Comparison of ENCODE assay signal across 9 cellular contexts in the genomic region with DNA sequence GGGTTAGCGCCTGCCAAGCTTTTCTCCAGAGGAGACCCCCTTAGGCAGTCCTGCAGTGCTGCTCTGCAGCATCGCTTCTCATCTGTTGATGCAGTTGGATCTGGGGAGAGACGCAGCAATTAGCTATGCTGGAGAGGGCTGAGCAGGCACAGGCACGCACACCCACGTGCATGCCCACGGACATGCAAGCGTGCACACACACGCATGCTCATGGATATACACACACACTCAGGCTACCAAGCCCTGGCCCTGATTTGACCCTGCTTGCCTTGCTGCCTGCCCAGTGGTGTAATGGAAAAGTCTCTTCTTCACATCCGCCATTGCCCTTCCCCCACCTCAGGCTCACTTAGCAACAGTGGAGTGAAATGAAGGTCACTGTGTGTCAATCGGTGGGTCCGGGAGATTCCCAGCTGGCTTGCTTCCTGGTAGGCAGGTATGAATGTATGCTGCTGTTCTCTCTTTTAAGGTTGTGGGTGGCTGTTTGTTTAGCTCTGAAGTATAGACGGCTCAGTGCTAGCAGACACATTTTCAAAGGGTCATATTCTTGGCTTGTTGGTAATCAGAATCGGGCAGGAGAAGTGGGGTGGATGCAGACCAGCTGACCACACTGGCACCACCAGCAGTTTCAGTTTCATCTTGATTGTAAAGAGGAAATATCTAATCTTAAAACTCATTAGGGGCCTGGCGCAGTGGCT. TPM values are rescaled to one million over a fixed set of nuclear protein-coding genes. Genes with fewer than 3 reads are reported as not detected.
DNase-seq lines count a peak whose midpoint lies in the region; ATAC-seq and TF ChIP-seq lines count a peak whose summit lies in the region.
"Had no signal": no experiment of that assay in that cellular context is flagged by ENCODE, and none has a peak within 500 bp of the region (broad histone marks: within the 10 kb centered on the region; RNA-seq: fewer than 3 reads in every experiment).

No MANE protein-coding gene starts in this region.

- H3K36me3 ChIP-seq in stomach, result peaks cover 36 to 75% (median 51%) of the 10 kb centered on the region in 4 donors
- H3K36me3 ChIP-seq: tibial nerve had no signal

- intact Hi-C loops in activated CD4-positive, alpha-beta memory T cell treated with anti-CD3 and anti-CD28 coated beads for 36 hours (cut with micrococcal nuclease), result no loop called here
- intact Hi-C loops in stomach (cut with DNase I; ENCODE audit: low total_unique reads), result no loop called here

- peaks cover 16% of the 10 kb centered on the region for H3K4me1 Mint-ChIP-seq in activated CD4-positive, alpha-beta memory T cell treated with anti-CD3 and anti-CD28 coated beads for 36 hours (ENCODE audit: low read depth)

- peak; percentile 71 for DNase-seq in activated CD4-positive, alpha-beta memory T cell treated with anti-CD3 and anti-CD28 coated beads for 36 hours
- DNase-seq in iris pigment epithelial cell (ENCODE audit: low read depth) (peak; percentile 88), stomach (peak; percentile 86), amniotic stem cell (lab: John Stamatoyannopoulos, UW) (no peak), globus pallidus (ENCODE audit: low spot score) (no peak), NCI-H748 (lab: John Stamatoyannopoulos, UW; ENCODE audit: unreplicated experiment) (no peak)

- no peak for TF ChIP-seq POLR2A in stomach (IDR thresholded peaks at IDR 0.05)

- no peak overlapping the region for H3K4me3 Mint-ChIP-seq in activated CD4-positive, alpha-beta memory T cell treated with anti-CD3 and anti-CD28 coated beads for 36 hours

- peaks cover 6% of the 10 kb centered on the region for H3K36me3 Mint-ChIP-seq in activated CD4-positive, alpha-beta memory T cell treated with anti-CD3 and anti-CD28 coated beads for 36 hours

- H3K9me3 ChIP-seq in stomach, result no peaks in the 10 kb centered on the region
- H3K9me3 ChIP-seq: tibial nerve had no signal

- peak overlapping the region; percentile 68 to 98 (median 94) for H3K27ac ChIP-seq in stomach

- CTCF ChIA-PET in activated CD4-positive, alpha-beta memory T cell treated with anti-CD3 and anti-CD28 coated beads for 36 hours (lab: Charles Lee), result interaction anchor here (0.9 to 1.4 kb wide), 2 partner anchors 8 to 513 kb away, joined by 3 to 4 read pairs; no protein-coding TSS in a partner anchor

- POLR2A ChIA-PET in activated CD4-positive, alpha-beta memory T cell treated with anti-CD3 and anti-CD28 coated beads for 36 hours (lab: Charles Lee), result interaction anchor here (0.5 to 1.2 kb wide), 3 partner anchors 13 to 234 kb away, joined by 3 to 4 read pairs (median 3); no protein-coding TSS in a partner anchor

- H3K27me3 Mint-ChIP-seq in activated CD4-positive, alpha-beta memory T cell treated with anti-CD3 and anti-CD28 coated beads for 36 hours, result peaks cover 6% of the 10 kb centered on the region

- H3K4me1 ChIP-seq in stomach, result peaks cover 69 to 100% (median 90%) of the 10 kb centered on the region in 4 donors

- TF ChIP-seq CTCF in stomach (IDR thresholded peaks at IDR 0.05), result no peak

- peak overlapping the region in 3 of 4 donors; percentile 5 to 32 (median 16) for H3K4me3 ChIP-seq in stomach

- peak; percentile 56 for ATAC-seq in GM18517 (IDR thresholded peaks at IDR 0.05; ENCODE audit: unreplicated experiment)
- peak; percentile 63 for ATAC-seq in HG02885 (IDR thresholded peaks at IDR 0.05; ENCODE audit: poor library complexity, unreplicated experiment)

- H3K27ac Mint-ChIP-seq in activated CD4-positive, alpha-beta memory T cell treated with anti-CD3 and anti-CD28 coated beads for 36 hours, result peak overlapping the region; percentile 9

- no peaks in the 10 kb centered on the region for H3K9me3 Mint-ChIP-seq in activated CD4-positive, alpha-beta memory T cell treated with anti-CD3 and anti-CD28 coated beads for 36 hours

- no peak for TF ChIP-seq EP300 in stomach (IDR thresholded peaks at IDR 0.05)

- H3K27me3 ChIP-seq in stomach, result no peaks in the 10 kb centered on the region
- H3K27me3 ChIP-seq: tibial nerve had no signal

- WGBS in stomach, 5 donors, result 28 to 56% (median 33%) methylated on average over 14 of the region's 14 CpGs

RNA-seq across cellular contexts. Expression of a gene that starts 9.5 kb away (rescaled TPM):
- total RNA-seq in activated CD4-positive, alpha-beta memory T cell treated with anti-CD3 and anti-CD28 coated beads for 36 hours, result 1 to 10 TPM; 7.7 to 8.3 TPM
- 100 to 1,000 TPM; 106 to 507 (median 272) TPM for total RNA-seq in stomach
- 100 to 1,000 TPM in 2 of 3 donors, 10 to 100 TPM in 1; 59.9 to 176 (median 109) TPM for polyA plus RNA-seq in stomach

Comparison
In these comparisons a context has a peak if more than half of its experiments do, and no peak if none do; other contexts are left out.
1. DNase-seq: peak in activated CD4-positive, alpha-beta memory T cell treated with anti-CD3 and anti-CD28 coated beads for 36 hours (single experiment), iris pigment epithelial cell (single experiment) and stomach (single experiment); none in amniotic stem cell (single experiment), globus pallidus (single experiment) and NCI-H748 (single experiment).
2. RNA of a gene that starts 9.5 kb away (total RNA-seq): 106 to 507 TPM in stomach; 7.7 to 8.3 TPM in activated CD4-positive, alpha-beta memory T cell treated with anti-CD3 and anti-CD28 coated beads for 36 hours; every median in the first group is over 10 times any median in the second.